In genomic region chr2:197827618-197828017, GRCh38 we compare ENCODE assay signal across 1 cellular context.
A peak's percentile ranks its signal among the peaks of the same experiment; 100 is the strongest.
TF ChIP-seq lines count a peak whose summit lies in the region.

No MANE protein-coding gene starts in this region.

TF ChIP-seq in SK-N-SH, 30 proteins besides CTCF, POLR2A, EP300 and RAD21:
- TF ChIP-seq FOSL2 (IDR thresholded peaks at IDR 0.05; ENCODE audit: borderline replicate concordance, low read depth) (peak; percentile 94), TCF12 (IDR thresholded peaks at IDR 0.05) (peak; percentile 98), FOXJ3 (CRISPR knock-in tag; IDR thresholded peaks at IDR 0.05) (no peak), POLR2AphosphoS5 (IDR thresholded peaks at IDR 0.05; ENCODE audit: low read depth, low read length) (peak; percentile 61; the same call in 1 of the 2 replicates), IRF3 (IDR thresholded peaks at IDR 0.05; ENCODE audit: low read depth, low read length) (no peak), JUND (IDR thresholded peaks at IDR 0.05) (peak; percentile 99), TEAD4 (IDR thresholded peaks at IDR 0.05; ENCODE audit: borderline replicate concordance, insufficient read depth) (peak; percentile 98), RXRA (IDR thresholded peaks at IDR 0.05; ENCODE audit: borderline replicate concordance, low read depth) (peak; percentile 65), EZH2phosphoT487 (IDR thresholded peaks at IDR 0.05; ENCODE audit: borderline replicate concordance, low read depth) (no peak), GATA2 (CRISPR knock-in tag; IDR thresholded peaks at IDR 0.05) (peak; percentile 30; the same call in 1 of the 2 replicates), CHD2 (IDR thresholded peaks at IDR 0.05; ENCODE audit: low read length, partially characterized antibody) (no peak), FOXM1 (IDR thresholded peaks at IDR 0.05; ENCODE audit: low read depth) (peak; percentile 99), USF1 (IDR thresholded peaks at IDR 0.05; ENCODE audit: borderline replicate concordance, low read depth) (no peak), MAX (IDR thresholded peaks at IDR 0.05; ENCODE audit: low read depth) (peak; percentile 51; the same call in 1 of the 2 replicates), YY1 (IDR thresholded peaks at IDR 0.05; ENCODE audit: low read depth) (peak; percentile 41; the same call in 1 of the 2 replicates), PBX3 (IDR thresholded peaks at IDR 0.05) (peak; percentile 93), GABPA (IDR thresholded peaks at IDR 0.05; ENCODE audit: low read depth) (no peak; the same call in 1 of the 2 replicates), ZBTB33 (IDR thresholded peaks at IDR 0.05; ENCODE audit: borderline replicate concordance, low read depth) (0 out of 2 replicates have a peak, but pooled peaks have one; percentile 66), NFIC (IDR thresholded peaks at IDR 0.05; ENCODE audit: borderline replicate concordance) (peak; percentile 93), MEF2A (IDR thresholded peaks at IDR 0.05; ENCODE audit: borderline replicate concordance, low read depth) (peak; percentile 71), SMC3 (IDR thresholded peaks at IDR 0.05; ENCODE audit: low read depth, low read length) (no peak)
